Comparison of ENCODE assay signal across 9 cellular contexts in the genomic region with DNA sequence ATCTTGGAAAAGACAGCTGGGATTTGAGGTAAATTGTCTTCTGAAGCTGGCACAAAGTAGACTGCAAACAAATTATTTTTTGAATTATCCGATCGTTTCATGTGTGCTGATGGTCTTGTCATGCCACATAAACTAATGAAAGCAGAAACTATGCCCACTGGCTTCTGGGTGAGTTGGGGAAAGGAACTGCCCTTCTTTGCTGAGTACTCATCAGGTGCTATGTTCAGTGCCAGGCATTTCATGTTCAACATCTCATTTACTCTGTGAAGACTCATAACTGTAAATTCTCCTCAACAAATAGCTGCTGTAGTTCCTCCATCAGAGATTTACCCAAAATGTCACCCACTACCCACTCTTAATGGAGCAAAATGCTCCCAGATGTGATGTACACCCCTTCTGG. TPM values are rescaled to one million over a fixed set of nuclear protein-coding genes. Genes with fewer than 3 reads are reported as not detected.
DNase-seq lines count a peak whose midpoint lies in the region; ATAC-seq and TF ChIP-seq lines count a peak whose summit lies in the region.
"Had no signal": no experiment of that assay in that cellular context is flagged by ENCODE, and none has a peak within 500 bp of the region (broad histone marks: within the 10 kb centered on the region; RNA-seq: fewer than 3 reads in every experiment).

No MANE protein-coding gene starts in this region.

- no peak for TF ChIP-seq CTCF in CD4-positive, alpha-beta T cell (IDR thresholded peaks at IDR 0.05)
- no peak for TF ChIP-seq CTCF in neural crest cell (conservative IDR thresholded peaks at IDR 0.05)

- DNase-seq in CD4-positive, alpha-beta T cell: no peak
- peak; percentile 98 for DNase-seq in NCI-H2029 treated with DMSO at 0.1 percent for 48 hours (lab: John Stamatoyannopoulos, UW)
- DNase-seq in neural crest cell (ENCODE audit: low read depth, low spot score): no peak
- no peak for DNase-seq in kidney tubule cell (ENCODE audit: low spot score)
- DNase-seq in NCI-H69 (lab: John Stamatoyannopoulos, UW): no peak
- DNase-seq: NCI-H82 had no signal

- H3K4me3 ChIP-seq in duodenal mucosa (ENCODE audit: low read depth in 1 of 2, low read length in 2 of 2): peak overlapping the region; percentile 91 to 99

- H3K36me3 Mint-ChIP-seq in CD4-positive, alpha-beta T cell (ENCODE audit: low read depth): peaks cover 13% of the 10 kb centered on the region
- H3K36me3 Mint-ChIP-seq in neural crest cell (ENCODE audit: low read depth): peaks cover 2% of the 10 kb centered on the region

- H3K4me1 Mint-ChIP-seq in CD4-positive, alpha-beta T cell (ENCODE audit: low read depth): peaks cover 44% of the 10 kb centered on the region
- peaks cover 51% of the 10 kb centered on the region for H3K4me1 Mint-ChIP-seq in neural crest cell

- no peak for ATAC-seq in CD4-positive, alpha-beta T cell (ENCODE audit: poor library complexity)
- ATAC-seq in HG02798 (IDR thresholded peaks at IDR 0.05; ENCODE audit: poor library complexity, unreplicated experiment): no peak
- ATAC-seq in HG03439 (IDR thresholded peaks at IDR 0.05; ENCODE audit: unreplicated experiment): no peak

- intact Hi-C loops in CD4-positive, alpha-beta T cell (cut with DNase I, micrococcal nuclease): loop anchor here (5.0 to 10.0 kb wide), 4 partner anchors 35 to 650 kb away; a partner anchor contains a TSS

- no peak overlapping the region for H3K27ac ChIP-seq in CD4-positive, alpha-beta T cell (ENCODE audit: low read depth, low read length)
- no peak overlapping the region for H3K27ac ChIP-seq in duodenal mucosa (ENCODE audit: low read depth, low read length)

- no peaks in the 10 kb centered on the region for H3K27me3 ChIP-seq in CD4-positive, alpha-beta T cell (ENCODE audit: control insufficient read depth, insufficient read depth, low read length)
- no peaks in the 10 kb centered on the region for H3K27me3 ChIP-seq in duodenal mucosa (ENCODE audit: control insufficient read depth in 1 of 2, insufficient read depth in 2 of 2, low read length in 2 of 2)

- H3K4me1 ChIP-seq in duodenal mucosa (ENCODE audit: control insufficient read depth in 1 of 2, insufficient read depth in 2 of 2, low read length in 2 of 2): peaks cover 13 to 15% of the 10 kb centered on the region in 2 donors

- H3K9ac ChIP-seq in duodenal mucosa (ENCODE audit: low read depth in 1 of 2, low read length in 2 of 2): peak overlapping the region in 1 of 2 donors; percentile 71

- CTCF ChIA-PET in CD4-positive, alpha-beta T cell (lab: Charles Lee): interaction anchor here (1.3 to 1.7 kb wide), 2 partner anchors 20 to 37 kb away, joined by 3 to 7 read pairs; a partner anchor contains a TSS

- H3K9me3 Mint-ChIP-seq in CD4-positive, alpha-beta T cell: no peaks in the 10 kb centered on the region
- H3K9me3 Mint-ChIP-seq in neural crest cell: no peaks in the 10 kb centered on the region

- H3K27ac Mint-ChIP-seq in CD4-positive, alpha-beta T cell: no peak overlapping the region
- H3K27ac Mint-ChIP-seq in neural crest cell (ENCODE audit: unreplicated experiment): no peak overlapping the region

- H3K4me3 Mint-ChIP-seq in CD4-positive, alpha-beta T cell: peak overlapping the region; percentile 99
- peak overlapping the region; percentile 98 for H3K4me3 Mint-ChIP-seq in neural crest cell

- POLR2A ChIA-PET in CD4-positive, alpha-beta T cell (lab: Charles Lee): interaction anchor here (1.0 kb wide), 1 partner anchor 20 kb away, joined by 3 read pairs; a partner anchor contains a TSS

- no peaks in the 10 kb centered on the region for H3K9me3 ChIP-seq in CD4-positive, alpha-beta T cell (ENCODE audit: control insufficient read depth, low read length)
- no peaks in the 10 kb centered on the region for H3K9me3 ChIP-seq in duodenal mucosa (ENCODE audit: control insufficient read depth in 1 of 2, low read length in 2 of 2)

- peaks cover 0 to 5% of the 10 kb centered on the region in 2 donors for H3K36me3 ChIP-seq in duodenal mucosa (ENCODE audit: control insufficient read depth in 1 of 2, insufficient read depth in 2 of 2, low read length in 2 of 2)

- no peaks in the 10 kb centered on the region for H3K27me3 Mint-ChIP-seq in CD4-positive, alpha-beta T cell
- no peaks in the 10 kb centered on the region for H3K27me3 Mint-ChIP-seq in neural crest cell (ENCODE audit: low read depth)

RNA-seq across cellular contexts. Expression of a gene that starts 1.2 kb away (rescaled TPM):
- 1 to 10 TPM; 4.0 to 4.4 TPM for total RNA-seq in CD4-positive, alpha-beta T cell
- 35.4 and 35.9 TPM in 2 replicates for total RNA-seq in neural crest cell

RNA-seq across cellular contexts. Expression of a gene that starts 19.6 kb away (rescaled TPM):
- total RNA-seq in CD4-positive, alpha-beta T cell: under 1 TPM; 0.08 to 0.50 TPM
- 23.0 and 25.8 TPM in 2 replicates for total RNA-seq in neural crest cell

Comparison
In these comparisons a context has a peak if more than half of its experiments do, and no peak if none do; other contexts are left out.
1. RNA of a gene that starts 19.6 kb away (total RNA-seq): 23.0 to 25.8 TPM in neural crest cell; 0.08 to 0.50 TPM in CD4-positive, alpha-beta T cell; every median in the first group is over 10 times any median in the second.